Comparison of ENCODE assay signal across 18 cellular contexts in the genomic region with DNA sequence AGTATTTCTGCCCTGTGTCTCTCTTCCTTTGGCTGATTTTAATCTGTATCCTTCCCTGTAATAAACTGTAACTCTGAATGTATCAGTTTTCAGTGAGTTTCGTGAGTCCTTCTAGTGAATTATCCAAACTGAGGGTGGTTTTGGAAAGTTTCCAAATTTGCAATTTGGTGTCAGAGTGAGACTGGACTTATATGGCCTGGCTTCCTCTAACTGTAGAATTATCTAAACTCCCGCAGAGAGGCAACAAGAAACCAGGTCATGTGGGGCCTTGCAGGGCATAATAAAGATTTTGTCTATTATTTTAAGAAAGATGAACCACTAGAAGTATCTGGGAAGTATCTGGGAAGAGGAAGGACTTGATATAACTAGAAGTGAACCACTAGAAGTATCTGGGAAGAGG.
"Had no signal": no experiment of that assay in that cellular context is flagged by ENCODE, and none has a peak within 500 bp of the region (broad histone marks: within the 10 kb centered on the region; RNA-seq: fewer than 3 reads in every experiment).

No MANE protein-coding gene starts in this region.

- H3K4me3 Mint-ChIP-seq: activated CD8-positive, alpha-beta T cell treated with anti-CD3 and anti-CD28 coated beads for 36 hours; activated naive CD8-positive, alpha-beta T cell treated with anti-CD3 and anti-CD28 coated beads, Interleukin-2, amount 50 U/mL, for 24 hours; activated T-helper 1 cell treated with anti-CD3 and anti-CD28 coated beads, Interleukin-12 subunit alpha, Interleukin-12 subunit beta, Interleukin-2, Interleukin-4 antibody, amounts not matched to agents 30 ng/mL and 10 ng/mL and 1 ng/mL, durations not matched to agents 14 hours and 24 hours and 36 hours; naive thymus-derived CD8-positive, alpha-beta T cell; stimulated activated naive B cell treated with anti-CD40 and anti-IgM and Interleukin-4, amounts not matched to agents 10 μg/mL and 1 μg/mL and 100 μg/mL, for 72 hours; type B pancreatic cell had no signal

- H3K27me3 ChIP-seq: spleen had no signal

- H3K36me3 Mint-ChIP-seq: naive thymus-derived CD8-positive, alpha-beta T cell; stimulated activated naive B cell treated with anti-CD40 and anti-IgM and Interleukin-4, amounts not matched to agents 10 μg/mL and 1 μg/mL and 100 μg/mL, for 72 hours; type B pancreatic cell had no signal

- H3K9me3 ChIP-seq: spleen had no signal

- H3K27ac ChIP-seq: spleen, VCaP had no signal

- H3K9me3 Mint-ChIP-seq: activated CD8-positive, alpha-beta T cell treated with anti-CD3 and anti-CD28 coated beads for 36 hours; activated naive CD8-positive, alpha-beta T cell treated with anti-CD3 and anti-CD28 coated beads, Interleukin-2, amount 50 U/mL, for 24 hours; activated T-helper 1 cell treated with anti-CD3 and anti-CD28 coated beads, Interleukin-12 subunit alpha, Interleukin-12 subunit beta, Interleukin-2, Interleukin-4 antibody, amounts not matched to agents 30 ng/mL and 10 ng/mL and 1 ng/mL, durations not matched to agents 14 hours and 24 hours and 36 hours; naive thymus-derived CD8-positive, alpha-beta T cell; stimulated activated naive B cell treated with anti-CD40 and anti-IgM and Interleukin-4, amounts not matched to agents 10 μg/mL and 1 μg/mL and 100 μg/mL, for 72 hours had no signal

- H3K4me3 ChIP-seq: lung, spleen had no signal

- H3K27ac Mint-ChIP-seq: activated CD8-positive, alpha-beta T cell treated with anti-CD3 and anti-CD28 coated beads for 36 hours; activated naive CD8-positive, alpha-beta T cell treated with anti-CD3 and anti-CD28 coated beads, Interleukin-2, amount 50 U/mL, for 24 hours; activated T-helper 1 cell treated with anti-CD3 and anti-CD28 coated beads, Interleukin-12 subunit alpha, Interleukin-12 subunit beta, Interleukin-2, Interleukin-4 antibody, amounts not matched to agents 30 ng/mL and 10 ng/mL and 1 ng/mL, durations not matched to agents 14 hours and 24 hours and 36 hours; progenitor cell of endocrine pancreas; stimulated activated naive B cell treated with anti-CD40 and anti-IgM and Interleukin-4, amounts not matched to agents 10 μg/mL and 1 μg/mL and 100 μg/mL, for 72 hours; type B pancreatic cell had no signal

- H3K27me3 Mint-ChIP-seq: activated naive CD8-positive, alpha-beta T cell treated with anti-CD3 and anti-CD28 coated beads, Interleukin-2, amount 50 U/mL, for 24 hours; progenitor cell of endocrine pancreas; type B pancreatic cell had no signal

- DNase-seq: activated CD8-positive, alpha-beta memory T cell treated with anti-CD3 and anti-CD28 coated beads, Interleukin-2, amount 50 U/mL, for 4 hours; activated CD8-positive, alpha-beta T cell treated with anti-CD3 and anti-CD28 coated beads for 36 hours; activated naive CD4-positive, alpha-beta T cell treated with Interleukin-2 at 50 U/mL for 16 hours; activated naive CD8-positive, alpha-beta T cell treated with anti-CD3 and anti-CD28 coated beads, Interleukin-2, amount 50 U/mL, for 24 hours; caudate nucleus; dermis blood vessel endothelial cell; erythroblast; hypothalamus; naive thymus-derived CD8-positive, alpha-beta T cell; right cardiac atrium; spleen; stimulated activated CD4-positive, alpha-beta T cell treated with anti-CD3 and anti-CD28 coated beads, Interleukin-1b, Interleukin-23, amount 100 ng/mL, for 48 hours; stimulated activated naive B cell treated with anti-CD40 and anti-IgM and Interleukin-4, amounts not matched to agents 10 μg/mL and 1 μg/mL and 100 μg/mL, for 72 hours had no signal

- H3K36me3 ChIP-seq: spleen had no signal

- ATAC-seq: activated CD8-positive, alpha-beta T cell treated with anti-CD3 and anti-CD28 coated beads for 36 hours; activated naive CD8-positive, alpha-beta T cell treated with anti-CD3 and anti-CD28 coated beads, Interleukin-2, amount 50 U/mL, for 24 hours; naive thymus-derived CD8-positive, alpha-beta T cell; right cardiac atrium; stimulated activated naive B cell treated with anti-CD40 and anti-IgM and Interleukin-4, amounts not matched to agents 10 μg/mL and 1 μg/mL and 100 μg/mL, for 72 hours had no signal
